Comparison of ENCODE assay signal across 1 cellular context in genomic region chr19:42121666-42122069, GRCh38.
TF ChIP-seq lines count a peak whose summit lies in the region.

No MANE protein-coding gene starts in this region.

TF ChIP-seq in endothelial cell of umbilical vein, 7 proteins besides CTCF, POLR2A, EP300 and RAD21 (continued from another document):
- TF ChIP-seq JUN (IDR thresholded peaks at IDR 0.05; ENCODE audit: borderline replicate concordance, insufficient read depth, insufficient read length, low read depth) = peak; percentile 38
- no peak for TF ChIP-seq GATA2 (IDR thresholded peaks at IDR 0.05; ENCODE audit: insufficient read depth, insufficient read length, low read depth, low read length)
- peak; percentile 90 for TF ChIP-seq FOS (IDR thresholded peaks at IDR 0.05; ENCODE audit: borderline replicate concordance, insufficient read depth, low read length)
- TF ChIP-seq EZH2 (IDR thresholded peaks at IDR 0.05; ENCODE audit: borderline replicate concordance, low read depth, low read length, severe bottlenecking) = no peak
- no peak for TF ChIP-seq MYC (IDR thresholded peaks at IDR 0.05; ENCODE audit: low read depth, low read length)
